In genomic region chr1:31955917-31956736, GRCh38 we compare ENCODE assay signal across 8 cellular contexts. TPM values are rescaled to one million over a fixed set of nuclear protein-coding genes. Genes with fewer than 3 reads are reported as not detected.
DNase-seq lines count a peak whose midpoint lies in the region; ATAC-seq and TF ChIP-seq lines count a peak whose summit lies in the region.

No MANE protein-coding gene starts in this region.

- no peaks in the 10 kb centered on the region for H3K9me3 Mint-ChIP-seq in CD8-positive, alpha-beta memory T cell

- peaks cover 45% of the 10 kb centered on the region for H3K4me1 ChIP-seq in CD8-positive, alpha-beta memory T cell (ENCODE audit: insufficient read depth, low read length)
- peaks cover 21% of the 10 kb centered on the region for H3K4me1 ChIP-seq in colonic mucosa
- H3K4me1 ChIP-seq in lower lobe of right lung = peaks cover 57% of the 10 kb centered on the region

- peak overlapping the region; percentile 0 for H3K4me3 ChIP-seq in CD8-positive, alpha-beta memory T cell (ENCODE audit: low read length)
- no peak overlapping the region for H3K4me3 ChIP-seq in colonic mucosa
- H3K4me3 ChIP-seq in lower lobe of right lung = no peak overlapping the region

- H3K4me3 Mint-ChIP-seq in CD8-positive, alpha-beta memory T cell = peak overlapping the region; percentile 16 to 75 (median 57)

- peak; percentile 14 for TF ChIP-seq CTCF in colonic mucosa (IDR thresholded peaks at IDR 0.05)
- TF ChIP-seq CTCF in lower lobe of right lung (IDR thresholded peaks at IDR 0.05) = peak; percentile 47

- peaks cover 43 to 84% (median 72%) of the 10 kb centered on the region in 3 donors for H3K4me1 Mint-ChIP-seq in CD8-positive, alpha-beta memory T cell

- ATAC-seq in GM21526 (IDR thresholded peaks at IDR 0.05; ENCODE audit: low FRiP score, unreplicated experiment) = peak; percentile 65
- peak; percentile 89 to 92 for ATAC-seq in lower lobe of right lung

- H3K36me3 ChIP-seq in CD8-positive, alpha-beta memory T cell (ENCODE audit: insufficient read depth, low read length) = no peaks in the 10 kb centered on the region
- H3K36me3 ChIP-seq in colonic mucosa (no peaks in the 10 kb centered on the region), lower lobe of right lung (no peaks in the 10 kb centered on the region)

- peak overlapping the region; percentile 56 for H3K27ac ChIP-seq in CD8-positive, alpha-beta memory T cell (ENCODE audit: low read depth, low read length)
- H3K27ac ChIP-seq in colonic mucosa (peak overlapping the region; percentile 91), lower lobe of right lung (peak overlapping the region; percentile 89)

- DNase-seq in CD8-positive, alpha-beta memory T cell = peak; percentile 32 to 87 (median 69)
- DNase-seq in KG1 (lab: John Stamatoyannopoulos, UW) (peak; percentile 76), colonic mucosa (peak; percentile 80), lower lobe of right lung (peak; percentile 86), NCI-H1436 treated with DMSO at 0.1 percent for 48 hours (lab: John Stamatoyannopoulos, UW) (no peak)
- DNase-seq in activated CD4-positive, alpha-beta T cell treated with anti-CD3 and anti-CD28 coated beads for 1 hour = peak; percentile 59
- peak; percentile 38 to 69 (median 49) for DNase-seq in stimulated activated CD4-positive, alpha-beta T cell treated with anti-CD3 and anti-CD28 coated beads, TNF-alpha, amount 100 ng/mL, for 4 hours (ENCODE audit: low read depth in 3 of 3)

- POLR2A ChIA-PET in CD8-positive, alpha-beta memory T cell (lab: Charles Lee) = interaction anchor here (0.5 to 3.8 kb wide), 5 partner anchors 11 to 55 kb away, joined by 4 to 35 read pairs (median 6); partner anchors contain the start of gene PTP4A2

- no peaks in the 10 kb centered on the region for H3K36me3 Mint-ChIP-seq in CD8-positive, alpha-beta memory T cell

- peak overlapping the region; percentile 46 to 55 for H3K9ac ChIP-seq in colonic mucosa (ENCODE audit: low read depth in 2 of 2, low read length in 2 of 2)

- no peaks in the 10 kb centered on the region for H3K9me3 ChIP-seq in CD8-positive, alpha-beta memory T cell (ENCODE audit: low read length)
- no peaks in the 10 kb centered on the region for H3K9me3 ChIP-seq in colonic mucosa
- no peaks in the 10 kb centered on the region for H3K9me3 ChIP-seq in lower lobe of right lung

- peak overlapping the region; percentile 68 to 94 (median 91) for H3K27ac Mint-ChIP-seq in CD8-positive, alpha-beta memory T cell

- no peaks in the 10 kb centered on the region for H3K27me3 ChIP-seq in CD8-positive, alpha-beta memory T cell (ENCODE audit: insufficient read depth, low read length, poor library complexity, severe bottlenecking)
- H3K27me3 ChIP-seq in colonic mucosa (no peaks in the 10 kb centered on the region), lower lobe of right lung (ENCODE audit: low read depth) (no peaks in the 10 kb centered on the region)

- no peaks in the 10 kb centered on the region for H3K27me3 Mint-ChIP-seq in CD8-positive, alpha-beta memory T cell

- intact Hi-C loops in colonic mucosa (cut with DNase I) (no loop called here), lower lobe of right lung (cut with DNase I) (no loop called here)

- CTCF ChIA-PET in CD8-positive, alpha-beta memory T cell (lab: Charles Lee) = interaction anchor here (1.0 to 5.2 kb wide), 13 partner anchors 8 to 239 kb away, joined by 3 to 70 read pairs (median 4); partner anchors contain the start of gene PTP4A2

RNA-seq across cellular contexts. Expression of gene PTP4A2, which starts 18.0 kb away (rescaled TPM):
- total RNA-seq in CD8-positive, alpha-beta memory T cell = 100 to 1,000 TPM; 339 to 368 TPM
- polyA plus RNA-seq in CD8-positive, alpha-beta memory T cell = 598 TPM
- 100 to 1,000 TPM; 240 to 332 TPM for total RNA-seq in colonic mucosa
- 205 TPM for total RNA-seq in lower lobe of right lung

RNA-seq across cellular contexts. Expression of gene KHDRBS1, which starts 57.5 kb away (rescaled TPM):
- 100 to 1,000 TPM; 210 TPM for total RNA-seq in CD8-positive, alpha-beta memory T cell
- polyA plus RNA-seq in CD8-positive, alpha-beta memory T cell = 117 TPM
- total RNA-seq in colonic mucosa (100 to 1,000 TPM; 105 to 147 TPM), lower lobe of right lung (79.5 TPM)
